In the genomic region with DNA sequence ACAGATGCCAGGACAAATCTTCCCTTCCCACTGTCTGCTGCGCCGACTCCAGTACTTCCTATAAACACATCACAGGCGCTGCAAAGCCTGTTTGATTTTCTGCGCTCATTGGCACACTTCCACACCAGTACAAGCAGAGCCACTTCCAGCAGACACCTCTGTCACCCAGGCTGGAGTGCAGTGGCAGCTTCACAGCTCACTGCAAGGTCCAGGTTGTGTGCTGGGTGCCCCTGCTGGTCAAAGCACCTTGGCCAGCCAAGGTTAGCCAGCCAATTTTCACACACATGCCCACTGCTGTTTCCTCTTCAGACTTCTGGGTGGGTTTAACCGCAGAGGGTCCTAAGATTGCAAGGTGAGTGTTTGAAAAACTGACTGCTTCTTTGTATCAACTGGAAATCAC, we compare ENCODE assay signal across 10 cellular contexts. TPM values are rescaled to one million over a fixed set of nuclear protein-coding genes. Genes with fewer than 3 reads are reported as not detected.
DNase-seq lines count a peak whose midpoint lies in the region; TF ChIP-seq lines count a peak whose summit lies in the region.
"Had no signal": no experiment of that assay in that cellular context is flagged by ENCODE, and none has a peak within 500 bp of the region (broad histone marks: within the 10 kb centered on the region; RNA-seq: fewer than 3 reads in every experiment).

No MANE protein-coding gene starts in this region.

- TF ChIP-seq CTCF in Caco-2 (IDR thresholded peaks at IDR 0.05; ENCODE audit: insufficient read depth in 1 of 2, low read depth in 1 of 2, low read length in 1 of 2, severe bottlenecking in 1 of 2, unreplicated experiment in 1 of 2), result peak; percentile 10 to 24
- peak in 3 of 6 experiments; percentile 17 to 43 (median 27) for TF ChIP-seq CTCF in Peyer's patch (IDR thresholded peaks at IDR 0.05)

- H3K27me3 ChIP-seq in Caco-2 (replicated peaks; ENCODE audit: control insufficient read depth, insufficient read depth, low read length) (no peaks in the 10 kb centered on the region), Peyer's patch (no peaks in the 10 kb centered on the region), layer of hippocampus (ENCODE audit: control insufficient read depth, insufficient read depth, low read length) (no peaks in the 10 kb centered on the region)

- H3K27me3 Mint-ChIP-seq in Caco-2 (ENCODE audit: insufficient read depth, unreplicated experiment), result no peaks in the 10 kb centered on the region

- no TSS peak for BruUV-seq in Caco-2 (replicated peaks; lab: Mats Ljungman, UMichigan)

- H3K9me3 ChIP-seq in Caco-2, result no peaks in the 10 kb centered on the region
- H3K9me3 ChIP-seq in Peyer's patch, result no peaks in the 10 kb centered on the region
- H3K9me3 ChIP-seq: spleen had no signal

- H3K4me3 Mint-ChIP-seq in Caco-2 (ENCODE audit: unreplicated experiment), result no peak overlapping the region

- intact Hi-C loops in Caco-2 (cut with micrococcal nuclease; ENCODE audit: unreplicated experiment), result loop anchor here (10.0 kb wide), 1 partner anchor 116 kb away; no protein-coding TSS in a partner anchor

- CTCF ChIA-PET in Caco-2 (lab: Charles Lee), result interaction anchor here (0.7 kb wide), 1 partner anchor 434 kb away, joined by 3 read pairs; no protein-coding TSS in a partner anchor

- H3K4me1 Mint-ChIP-seq in Caco-2 (ENCODE audit: low read depth, unreplicated experiment), result peaks cover 10% of the 10 kb centered on the region

- H3K4me3 ChIP-seq in Caco-2 (ENCODE audit: low read depth, low read length) (no peak overlapping the region), Peyer's patch (no peak overlapping the region)
- H3K4me3 ChIP-seq: spleen had no signal

- H3K36me3 ChIP-seq in Caco-2 (ENCODE audit: control insufficient read depth, insufficient read depth, low read length) (0 out of 2 replicates have a peak, but pooled peaks cover 1% of the 10 kb centered on the region), Peyer's patch (peaks cover 0 to 16% (median 0%) of the 10 kb centered on the region in 3 donors)
- H3K36me3 ChIP-seq: spleen had no signal

- H3K4me1 ChIP-seq in Caco-2 (peaks cover 32% of the 10 kb centered on the region), Peyer's patch (peaks cover 0 to 11% (median 3%) of the 10 kb centered on the region in 4 donors)

- DNase-seq in Caco-2, result no peak
- DNase-seq in Peyer's patch, result no peak
- no peak for DNase-seq in amniotic stem cell (lab: John Stamatoyannopoulos, UW)
- DNase-seq in activated naive CD4-positive, alpha-beta T cell treated with Interleukin-2 at 50 U/mL for 16 hours, result no peak
- no peak for DNase-seq in stimulated activated CD4-positive, alpha-beta T cell treated with anti-CD3 and anti-CD28 coated beads, Interleukin-4, amount 100 ng/mL, for 4 hours
- DNase-seq: activated CD4-positive, alpha-beta T cell treated with anti-CD3 and anti-CD28 coated beads, Interleukin-2, amount 50 U/mL, for 48 hours; Right ventricle myocardium superior; spleen had no signal

- no peak for TF ChIP-seq POLR2A in Peyer's patch (IDR thresholded peaks at IDR 0.05)

- H3K27ac Mint-ChIP-seq in Caco-2 (ENCODE audit: unreplicated experiment), result no peak overlapping the region

- POLR2A ChIA-PET in Caco-2 (lab: Charles Lee), result no interaction called here

- no peaks in the 10 kb centered on the region for H3K9me3 Mint-ChIP-seq in Caco-2 (ENCODE audit: unreplicated experiment)

- H3K36me3 Mint-ChIP-seq in Caco-2 (ENCODE audit: insufficient read depth, unreplicated experiment), result peaks cover 32% of the 10 kb centered on the region

- H3K27ac ChIP-seq in Peyer's patch (peak overlapping the region in 3 of 4 donors; percentile 16 to 56 (median 28)), layer of hippocampus (ENCODE audit: low read depth, low read length) (peak overlapping the region; percentile 27)
- H3K27ac ChIP-seq: spleen had no signal

RNA-seq across cellular contexts. Expression of gene CHDH, which starts 4.9 kb away (rescaled TPM):
- total RNA-seq in Caco-2 (2022) (30.5 and 32.4 TPM in 2 replicates), Peyer's patch (100 to 1,000 TPM in 2 of 4 donors, 10 to 100 TPM in 2; 57.8 to 126 (median 94.2) TPM)

RNA-seq across cellular contexts. Expression of gene IL17RB, which starts 5.1 kb away (rescaled TPM):
- total RNA-seq in Caco-2 (2022) (27.5 and 30.0 TPM in 2 replicates), Peyer's patch (10 to 100 TPM; 18.2 to 38.5 (median 32.4) TPM)
- total RNA-seq: glomerular endothelial cell had no signal

RNA-seq across cellular contexts. Expression of gene ACTR8, which starts 40.7 kb away (rescaled TPM):
- 34.4 and 35.2 TPM in 2 replicates for total RNA-seq in Caco-2 (2022)
- 10 to 100 TPM; 13.7 to 53.6 (median 24.9) TPM for total RNA-seq in Peyer's patch

RNA-seq across cellular contexts. Expression of gene SELENOK, which starts 50.4 kb away (rescaled TPM):
- 51.5 and 56.6 TPM in 2 replicates for total RNA-seq in Caco-2 (2022)
- 10 to 100 TPM; 26.1 to 69.7 (median 41.9) TPM for total RNA-seq in Peyer's patch
